In the genomic region with DNA sequence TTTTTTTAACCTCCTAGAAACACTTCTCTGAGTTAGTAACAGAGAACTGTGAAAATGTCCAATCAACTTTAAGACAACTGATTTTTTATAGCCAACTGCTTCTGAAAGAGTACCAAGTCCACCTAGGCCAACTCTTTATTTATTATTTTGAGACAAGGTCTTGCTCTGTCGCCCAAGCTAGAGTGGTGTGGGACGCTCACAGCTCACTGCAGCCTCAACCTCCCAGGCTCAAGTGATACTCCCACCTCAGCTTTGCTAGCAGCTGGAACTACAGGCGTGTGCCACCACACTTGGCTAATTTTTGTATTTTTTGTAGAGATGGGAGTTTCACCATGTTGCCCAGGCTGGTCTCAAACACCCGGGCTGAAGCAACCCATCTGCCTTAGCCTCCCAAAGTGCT, we compare ENCODE assay signal across 30 cellular contexts.
"Had no signal": no experiment of that assay in that cellular context is flagged by ENCODE, and none has a peak within 500 bp of the region (broad histone marks: within the 10 kb centered on the region; RNA-seq: fewer than 3 reads in every experiment).

No MANE protein-coding gene starts in this region.

- ATAC-seq: activated CD8-positive, alpha-beta memory T cell treated with anti-CD3 and anti-CD28 coated beads, Interleukin-2, amount 10 ng/mL, durations not matched to agents 7 days and 5 days; PC-3; T-cell had no signal

- H3K27me3 Mint-ChIP-seq: activated B cell treated with CpG ODN at 0.5 μM for 24 hours; activated CD4-positive, alpha-beta T cell treated with anti-CD3 and anti-CD28 coated beads, Interleukin-2, amount 10 ng/mL, durations not matched to agents 24 days and 14 days; activated CD8-positive, alpha-beta memory T cell treated with anti-CD3 and anti-CD28 coated beads, Interleukin-2, amount 10 ng/mL, durations not matched to agents 7 days and 5 days; activated naive CD4-positive, alpha-beta T cell treated with anti-CD3 and anti-CD28 coated beads, Interleukin-2, amount 50 U/mL, for 24 hours; activated T-cell treated with anti-CD3 and anti-CD28 coated beads, Interleukin-2, amount 50 U/mL, for 24 hours; T-cell had no signal

- H3K27ac ChIP-seq: breast epithelium, colonic mucosa had no signal

- DNase-seq: activated B cell treated with CpG ODN at 0.5 μM for 24 hours; activated CD4-positive, alpha-beta T cell treated with anti-CD3 and anti-CD28 coated beads for 1 hour; activated CD4-positive, alpha-beta T cell treated with anti-CD3 and anti-CD28 coated beads, Interleukin-2, amount 10 ng/mL, durations not matched to agents 24 days and 14 days; activated CD4-positive, alpha-beta T cell treated with anti-CD3 and anti-CD28 coated beads, Interleukin-2, amount 50 U/mL, for 48 hours; activated CD8-positive, alpha-beta memory T cell treated with anti-CD3 and anti-CD28 coated beads, Interleukin-2, amount 10 ng/mL, durations not matched to agents 7 days and 5 days; activated effector memory CD4-positive, alpha-beta T cell treated with Interleukin-2 at 50 U/mL for 16 hours; activated naive CD4-positive, alpha-beta T cell; activated T-cell treated with anti-CD3 and anti-CD28 coated beads, Interleukin-2, amount 50 U/mL, for 24 hours; aorta; caudate nucleus; colonic mucosa; MM.1S; NCI-H1417; NCI-H2029; NCI-H2107; NCI-H2171 treated with DMSO at 0.1 percent for 48 hours; NCI-H345; NCI-H510A; NCI-H69; NK-92 treated with Interleukin-12 subunit alpha and Interleukin-12 subunit beta, amount 100 ng/mL, for 24 hours; PC-3; SHP77 treated with DMSO at 0.1 percent for 48 hours; T-cell; T-helper 2 cell; T1000 had no signal

- FAIRE-seq: RCC 7860, TTC549 had no signal

- H3K27ac Mint-ChIP-seq: activated B cell treated with CpG ODN at 0.5 μM for 24 hours; activated CD4-positive, alpha-beta T cell treated with anti-CD3 and anti-CD28 coated beads, Interleukin-2, amount 10 ng/mL, durations not matched to agents 24 days and 14 days; activated CD8-positive, alpha-beta memory T cell treated with anti-CD3 and anti-CD28 coated beads, Interleukin-2, amount 10 ng/mL, durations not matched to agents 7 days and 5 days; activated naive CD4-positive, alpha-beta T cell treated with anti-CD3 and anti-CD28 coated beads, Interleukin-2, amount 50 U/mL, for 24 hours; activated T-cell treated with anti-CD3 and anti-CD28 coated beads, Interleukin-2, amount 50 U/mL, for 24 hours; activated T-helper 1 cell treated with anti-CD3 and anti-CD28 coated beads, Interleukin-12 subunit alpha, Interleukin-12 subunit beta, Interleukin-2, Interleukin-4 antibody, amounts not matched to agents 30 ng/mL and 10 ng/mL and 1 ng/mL, durations not matched to agents 14 hours and 24 hours and 36 hours; T-cell had no signal

- H3K9me3 ChIP-seq: breast epithelium, colonic mucosa had no signal

- H3K27me3 ChIP-seq: breast epithelium, colonic mucosa had no signal

- H3K4me3 Mint-ChIP-seq: activated B cell treated with CpG ODN at 0.5 μM for 24 hours; activated CD4-positive, alpha-beta T cell treated with anti-CD3 and anti-CD28 coated beads, Interleukin-2, amount 10 ng/mL, durations not matched to agents 24 days and 14 days; activated CD8-positive, alpha-beta memory T cell treated with anti-CD3 and anti-CD28 coated beads, Interleukin-2, amount 10 ng/mL, durations not matched to agents 7 days and 5 days; activated naive CD4-positive, alpha-beta T cell treated with anti-CD3 and anti-CD28 coated beads, Interleukin-2, amount 50 U/mL, for 24 hours; activated T-cell treated with anti-CD3 and anti-CD28 coated beads, Interleukin-2, amount 50 U/mL, for 24 hours; activated T-helper 1 cell treated with anti-CD3 and anti-CD28 coated beads, Interleukin-12 subunit alpha, Interleukin-12 subunit beta, Interleukin-2, Interleukin-4 antibody, amounts not matched to agents 30 ng/mL and 10 ng/mL and 1 ng/mL, durations not matched to agents 14 hours and 24 hours and 36 hours; T-cell had no signal

- H3K36me3 ChIP-seq: breast epithelium, colonic mucosa had no signal

- H3K9me3 Mint-ChIP-seq: activated B cell treated with CpG ODN at 0.5 μM for 24 hours; activated CD4-positive, alpha-beta T cell treated with anti-CD3 and anti-CD28 coated beads, Interleukin-2, amount 10 ng/mL, durations not matched to agents 24 days and 14 days; activated naive CD4-positive, alpha-beta T cell treated with anti-CD3 and anti-CD28 coated beads, Interleukin-2, amount 50 U/mL, for 24 hours; activated T-cell treated with anti-CD3 and anti-CD28 coated beads, Interleukin-2, amount 50 U/mL, for 24 hours; activated T-helper 1 cell treated with anti-CD3 and anti-CD28 coated beads, Interleukin-12 subunit alpha, Interleukin-12 subunit beta, Interleukin-2, Interleukin-4 antibody, amounts not matched to agents 30 ng/mL and 10 ng/mL and 1 ng/mL, durations not matched to agents 14 hours and 24 hours and 36 hours; T-cell had no signal

- H3K4me3 ChIP-seq: breast epithelium, colonic mucosa had no signal

- H3K4me1 Mint-ChIP-seq: activated CD4-positive, alpha-beta T cell treated with anti-CD3 and anti-CD28 coated beads, Interleukin-2, amount 10 ng/mL, durations not matched to agents 24 days and 14 days; activated naive CD4-positive, alpha-beta T cell treated with anti-CD3 and anti-CD28 coated beads, Interleukin-2, amount 50 U/mL, for 24 hours had no signal
